ENCODE assay signal across 12 cellular contexts in genomic region chr2:27773959-27774358, GRCh38. TPM values are rescaled to one million over a fixed set of nuclear protein-coding genes. Genes with fewer than 3 reads are reported as not detected.
DNase-seq lines count a peak whose midpoint lies in the region; ATAC-seq and TF ChIP-seq lines count a peak whose summit lies in the region.
"Had no signal": no experiment of that assay in that cellular context is flagged by ENCODE, and none has a peak within 500 bp of the region (broad histone marks: within the 10 kb centered on the region; RNA-seq: fewer than 3 reads in every experiment).

No MANE protein-coding gene starts in this region.

- no peak for TF ChIP-seq POLR2A in esophagus squamous epithelium (IDR thresholded peaks at IDR 0.05)

- intact Hi-C loops in activated CD4-positive, alpha-beta T cell treated with anti-CD3 and anti-CD28 coated beads for 36 hours (cut with DNase I, micrococcal nuclease) = loop anchor here in 1 of 2 experiments (1.0 kb wide), 1 partner anchor 8 kb away; no protein-coding TSS in a partner anchor
- intact Hi-C loops in esophagus squamous epithelium (cut with DNase I) = no loop called here

- H3K27me3 Mint-ChIP-seq in activated CD4-positive, alpha-beta T cell treated with anti-CD3 and anti-CD28 coated beads for 36 hours = no peaks in the 10 kb centered on the region

- TF ChIP-seq CTCF in SK-N-SH (IDR thresholded peaks at IDR 0.05) (no peak), esophagus squamous epithelium (IDR thresholded peaks at IDR 0.05) (no peak), smooth muscle cell (IDR thresholded peaks at IDR 0.05; ENCODE audit: borderline replicate concordance, insufficient read depth, poor library complexity, severe bottlenecking) (no peak)

- TF ChIP-seq EP300 in SK-N-SH (IDR thresholded peaks at IDR 0.05; ENCODE audit: borderline replicate concordance in 1 of 2, low read depth in 1 of 2, low read length in 1 of 2) = no peak

- H3K79me2 ChIP-seq in SK-N-SH (ENCODE audit: insufficient read depth) (peaks cover 74% of the 10 kb centered on the region), smooth muscle cell (ENCODE audit: low read depth) (peaks cover 68% of the 10 kb centered on the region)

- H3K4me3 Mint-ChIP-seq in activated CD4-positive, alpha-beta T cell treated with anti-CD3 and anti-CD28 coated beads for 36 hours = peak overlapping the region; percentile 99

- H3K36me3 ChIP-seq in SK-N-SH (replicated peaks in 1 of 2; ENCODE audit: control insufficient read depth in 1 of 2, insufficient read depth in 2 of 2, low read length in 1 of 2) = peaks cover 38 to 39% of the 10 kb centered on the region in 2 experiments
- peaks cover 0 to 43% (median 0%) of the 10 kb centered on the region in 3 donors for H3K36me3 ChIP-seq in esophagus squamous epithelium
- no peaks in the 10 kb centered on the region for H3K36me3 ChIP-seq in smooth muscle cell (ENCODE audit: low read depth)
- no peaks in the 10 kb centered on the region; the same call in 1 of the 2 replicates for H3K36me3 ChIP-seq in H7 (replicated peaks; ENCODE audit: control insufficient read depth, insufficient read depth, low read length)

- H3K4me2 ChIP-seq in SK-N-SH (peak overlapping the region; percentile 79), smooth muscle cell (peak overlapping the region; percentile 89)

- H3K9me3 ChIP-seq in SK-N-SH (no peaks in the 10 kb centered on the region), esophagus squamous epithelium (no peaks in the 10 kb centered on the region), smooth muscle cell (replicated peaks; ENCODE audit: low read depth) (no peaks in the 10 kb centered on the region)
- H3K9me3 ChIP-seq: SJCRH30 had no signal

- WGBS in SK-N-SH (ENCODE audit: low lambda C conversion rate) = 94% methylated on average over 5 of the region's 5 CpGs
- WGBS in esophagus squamous epithelium, 2 donors = 55 to 83% methylated on average over 5 of the region's 5 CpGs
- WGBS in smooth muscle cell (ENCODE audit: low lambda C conversion rate) = 74% methylated on average over 5 of the region's 5 CpGs

- no peak for TF ChIP-seq RAD21 in SK-N-SH (IDR thresholded peaks at IDR 0.05; ENCODE audit: low read length)

- POLR2A ChIA-PET in activated CD4-positive, alpha-beta T cell treated with anti-CD3 and anti-CD28 coated beads for 36 hours (lab: Charles Lee) = no interaction called here
- POLR2A ChIA-PET in SK-N-SH (lab: Yijun Ruan, JAX) = interaction anchor here (0.7 kb wide), 1 partner anchor 582 kb away, joined by 3 read pairs; no protein-coding TSS in a partner anchor

- H3K27me3 ChIP-seq in SK-N-SH (ENCODE audit: insufficient read depth) (no peaks in the 10 kb centered on the region), esophagus squamous epithelium (peaks cover 0 to 3% (median 0%) of the 10 kb centered on the region in 4 donors), smooth muscle cell (ENCODE audit: low read depth) (no peaks in the 10 kb centered on the region), H7 (ENCODE audit: control insufficient read depth, insufficient read depth, low read length) (no peaks in the 10 kb centered on the region)
- H3K27me3 ChIP-seq: SJCRH30 had no signal

- no peak for DNase-seq in activated CD4-positive, alpha-beta T cell treated with anti-CD3 and anti-CD28 coated beads for 36 hours
- DNase-seq in activated CD4-positive, alpha-beta T cell treated with anti-CD3 and anti-CD28 coated beads for 48 hours = no peak
- DNase-seq in SK-N-SH (no peak), esophagus squamous epithelium (lab: John Stamatoyannopoulos, UW) (no peak), smooth muscle cell (lab: John Stamatoyannopoulos, UW; ENCODE audit: unreplicated experiment) (no peak), H7 (no peak)
- DNase-seq: cortex of kidney, NCI-H2107, SJCRH30 had no signal

- no peaks in the 10 kb centered on the region for H3K9me2 ChIP-seq in SK-N-SH

- peak overlapping the region in 1 of 2 experiments; percentile 78; a peak in 2 of 4 replicates for H3K4me3 ChIP-seq in SK-N-SH (ENCODE audit: low read depth in 2 of 2, low read length in 1 of 2)
- H3K4me3 ChIP-seq in esophagus squamous epithelium = peak overlapping the region in 1 of 4 donors; percentile 98
- peak overlapping the region; percentile 74 for H3K4me3 ChIP-seq in smooth muscle cell
- H3K4me3 ChIP-seq in H7 (ENCODE audit: insufficient read depth, low read depth, low read length) = no peak overlapping the region
- H3K4me3 ChIP-seq: SJCRH30 had no signal

- H4K20me1 ChIP-seq in SK-N-SH (ENCODE audit: insufficient read depth) = no peaks in the 10 kb centered on the region
- peaks cover 12% of the 10 kb centered on the region for H4K20me1 ChIP-seq in smooth muscle cell (ENCODE audit: low read depth)

- H3K4me1 ChIP-seq in SK-N-SH (ENCODE audit: control insufficient read depth in 1 of 2, insufficient read depth in 2 of 2, low read depth in 1 of 2, low read length in 1 of 2) = peaks cover 0 to 22% of the 10 kb centered on the region in 2 experiments; a peak in 3 of 4 replicates
- peaks cover 13 to 75% (median 26%) of the 10 kb centered on the region in 3 donors for H3K4me1 ChIP-seq in esophagus squamous epithelium
- H3K4me1 ChIP-seq in smooth muscle cell (ENCODE audit: low read depth) = peaks cover 19% of the 10 kb centered on the region

- H3K9ac ChIP-seq in SK-N-SH (peak overlapping the region; percentile 80), smooth muscle cell (ENCODE audit: low read depth) (no peak overlapping the region)
- H3K9ac ChIP-seq: parathyroid adenoma had no signal

- H3K9me3 Mint-ChIP-seq in activated CD4-positive, alpha-beta T cell treated with anti-CD3 and anti-CD28 coated beads for 36 hours (ENCODE audit: low read depth) = no peaks in the 10 kb centered on the region

- CTCF ChIA-PET in activated CD4-positive, alpha-beta T cell treated with anti-CD3 and anti-CD28 coated beads for 36 hours (lab: Charles Lee) = interaction anchor here (0.6 to 0.9 kb wide), 3 partner anchors 9 to 116 kb away, joined by 3 to 4 read pairs (median 4); no protein-coding TSS in a partner anchor
- CTCF ChIA-PET in SK-N-SH (lab: Yijun Ruan, JAX) = interaction anchor here (1.0 to 4.4 kb wide), 4 partner anchors 20 to 576 kb away, joined by 3 to 23 read pairs (median 4); no protein-coding TSS in a partner anchor

- peak overlapping the region; percentile 27 for H3K27ac Mint-ChIP-seq in activated CD4-positive, alpha-beta T cell treated with anti-CD3 and anti-CD28 coated beads for 36 hours

- H3K36me3 Mint-ChIP-seq in activated CD4-positive, alpha-beta T cell treated with anti-CD3 and anti-CD28 coated beads for 36 hours (ENCODE audit: low read depth) = peaks cover 36% of the 10 kb centered on the region

- ATAC-seq in activated CD4-positive, alpha-beta T cell treated with anti-CD3 and anti-CD28 coated beads for 36 hours = no peak
- ATAC-seq in HG02970 (IDR thresholded peaks at IDR 0.05; ENCODE audit: low FRiP score, unreplicated experiment) = no peak
- no peak for ATAC-seq in GM18907 (IDR thresholded peaks at IDR 0.05; ENCODE audit: unreplicated experiment)

- no peak overlapping the region for H3K27ac ChIP-seq in SK-N-SH (ENCODE audit: low read depth in 2 of 2, low read length in 1 of 2)
- peak overlapping the region in 3 of 4 donors; percentile 29 to 94 (median 73) for H3K27ac ChIP-seq in esophagus squamous epithelium
- peak overlapping the region; percentile 65 for H3K27ac ChIP-seq in smooth muscle cell (ENCODE audit: low read depth)
- H3K27ac ChIP-seq: parathyroid adenoma, SJCRH30 had no signal

- H3F3A ChIP-seq in SK-N-SH (replicated peaks; ENCODE audit: insufficient read depth) = peaks cover 8% of the 10 kb centered on the region
- H3F3A ChIP-seq in smooth muscle cell (ENCODE audit: low read depth) = no peaks in the 10 kb centered on the region

- no peak overlapping the region for H2AFZ ChIP-seq in SK-N-SH (ENCODE audit: low read depth)
- H2AFZ ChIP-seq in smooth muscle cell (ENCODE audit: low read depth) = no peak overlapping the region
- H2AFZ ChIP-seq: parathyroid adenoma had no signal

- peaks cover 55% of the 10 kb centered on the region for H3K4me1 Mint-ChIP-seq in activated CD4-positive, alpha-beta T cell treated with anti-CD3 and anti-CD28 coated beads for 36 hours

TF ChIP-seq in SK-N-SH, 30 proteins besides CTCF, POLR2A, EP300 and RAD21 (continues in another document):
- TF ChIP-seq YY1 (IDR thresholded peaks at IDR 0.05; ENCODE audit: low read depth) (no peak), NRF1 (IDR thresholded peaks at IDR 0.05; ENCODE audit: low read depth, low read length) (no peak), PBX3 (IDR thresholded peaks at IDR 0.05) (no peak), MXI1 (IDR thresholded peaks at IDR 0.05; ENCODE audit: low read depth, low read length) (no peak), GATA2 (CRISPR knock-in tag; IDR thresholded peaks at IDR 0.05) (no peak), MEF2A (IDR thresholded peaks at IDR 0.05; ENCODE audit: borderline replicate concordance, low read depth) (no peak), FOXJ3 (CRISPR knock-in tag; IDR thresholded peaks at IDR 0.05) (no peak), SIN3A (IDR thresholded peaks at IDR 0.05; ENCODE audit: borderline replicate concordance, low read depth, low read length) (no peak), IRF3 (IDR thresholded peaks at IDR 0.05; ENCODE audit: low read depth, low read length) (no peak)

RNA-seq across cellular contexts. Expression of gene MRPL33, which starts 2.4 kb away (rescaled TPM):
- 10 to 100 TPM; 44.7 to 68.0 TPM for total RNA-seq in activated CD4-positive, alpha-beta T cell treated with anti-CD3 and anti-CD28 coated beads for 36 hours
- polyA plus RNA-seq in SK-N-SH (2012; rRNA removed) = 132 and 153 TPM in 2 replicates
- polyA plus RNA-seq in SK-N-SH (2012; cell fraction: cytosol; rRNA removed) = 243 and 426 TPM in 2 replicates
- polyA plus RNA-seq in SK-N-SH (2012; cell fraction: nucleus; rRNA removed) = 22.4 and 51.9 TPM in 2 replicates
- total RNA-seq in esophagus squamous epithelium = 100 to 1,000 TPM in 1 of 4 donors, 10 to 100 TPM in 3; 50.4 to 114 (median 70.9) TPM
- 94.5 and 142 TPM in 2 replicates for total RNA-seq in smooth muscle cell
- 192 and 193 TPM in 2 replicates for polyA plus RNA-seq in smooth muscle cell
- total RNA-seq in H7 (2014; rRNA removed; shearing (Covaris generic)) = 76.5 and 81.9 TPM in 2 replicates

Comparison
In these comparisons a context has a peak if more than half of its experiments do, and no peak if none do; other contexts are left out.
1. H3K27ac ChIP-seq: peak in esophagus squamous epithelium (3 of 4) and smooth muscle cell (single experiment); none in SK-N-SH (0 of 2).